8 cellular contexts compared by ENCODE assay signal in genomic region chrX:39149761-39150160, GRCh38.
DNase-seq lines count a peak whose midpoint lies in the region; ATAC-seq, FAIRE-seq and TF ChIP-seq lines count a peak whose summit lies in the region.
"Had no signal": no experiment of that assay in that cellular context is flagged by ENCODE, and none has a peak within 500 bp of the region (broad histone marks: within the 10 kb centered on the region; RNA-seq: fewer than 3 reads in every experiment).

No MANE protein-coding gene starts in this region.

- TF ChIP-seq POLR2A in GM12891 (IDR thresholded peaks at IDR 0.05; ENCODE audit: low read depth, low read length), result no peak

- no peak for DNase-seq in GM12891 (ENCODE audit: insufficient read length, low spot score)
- DNase-seq in NCI-H2081 (lab: John Stamatoyannopoulos, UW), result peak; percentile 58 to 84
- DNase-seq in activated CD4-positive, alpha-beta T cell treated with anti-CD3 and anti-CD28 coated beads, Interleukin-2, amount 10 ng/mL, durations not matched to agents 24 days and 14 days, result peak; percentile 85
- peak; percentile 18 to 42 (median 41) for DNase-seq in effector memory CD8-positive, alpha-beta T cell
- DNase-seq in midbrain (lab: John Stamatoyannopoulos, UW), result peak; percentile 72
- peak; percentile 8 to 61 (median 40) for DNase-seq in stimulated activated naive CD4-positive, alpha-beta T cell (lab: John Stamatoyannopoulos, UW)

- intact Hi-C loops in activated CD4-positive, alpha-beta T cell treated with anti-CD3 and anti-CD28 coated beads, Interleukin-2, amount 10 ng/mL, durations not matched to agents 24 days and 14 days (cut with micrococcal nuclease), result loop anchor here (1.0 to 5.0 kb wide), 2 partner anchors 382 to 395 kb away; no protein-coding TSS in a partner anchor

- no peaks in the 10 kb centered on the region for H3K27me3 Mint-ChIP-seq in activated CD4-positive, alpha-beta T cell treated with anti-CD3 and anti-CD28 coated beads, Interleukin-2, amount 10 ng/mL, durations not matched to agents 24 days and 14 days
- peaks cover 0 to 7% of the 10 kb centered on the region in 2 donors for H3K27me3 Mint-ChIP-seq in effector memory CD8-positive, alpha-beta T cell
- H3K27me3 Mint-ChIP-seq: dendritic cell treated with granulocyte-macrophage colony-stimulating factor and Interleukin-4, amounts not matched to agents 40 ng/mL and 50 ng/mL, for 4 days had no signal

- H3K9me3 Mint-ChIP-seq in activated CD4-positive, alpha-beta T cell treated with anti-CD3 and anti-CD28 coated beads, Interleukin-2, amount 10 ng/mL, durations not matched to agents 24 days and 14 days, result no peaks in the 10 kb centered on the region
- no peaks in the 10 kb centered on the region for H3K9me3 Mint-ChIP-seq in effector memory CD8-positive, alpha-beta T cell
- H3K9me3 Mint-ChIP-seq: dendritic cell treated with granulocyte-macrophage colony-stimulating factor and Interleukin-4, amounts not matched to agents 40 ng/mL and 50 ng/mL, for 4 days had no signal

- H3K36me3 Mint-ChIP-seq in activated CD4-positive, alpha-beta T cell treated with anti-CD3 and anti-CD28 coated beads, Interleukin-2, amount 10 ng/mL, durations not matched to agents 24 days and 14 days (ENCODE audit: low read depth), result no peaks in the 10 kb centered on the region
- no peaks in the 10 kb centered on the region for H3K36me3 Mint-ChIP-seq in effector memory CD8-positive, alpha-beta T cell (ENCODE audit: insufficient read depth)

- peak; percentile 79 for FAIRE-seq in GM12891 (lab: Jason Lieb, UNC)

- H3K4me3 Mint-ChIP-seq in activated CD4-positive, alpha-beta T cell treated with anti-CD3 and anti-CD28 coated beads, Interleukin-2, amount 10 ng/mL, durations not matched to agents 24 days and 14 days, result no peak overlapping the region
- H3K4me3 Mint-ChIP-seq in effector memory CD8-positive, alpha-beta T cell, result no peak overlapping the region
- H3K4me3 Mint-ChIP-seq: dendritic cell treated with granulocyte-macrophage colony-stimulating factor and Interleukin-4, amounts not matched to agents 40 ng/mL and 50 ng/mL, for 4 days had no signal

- peaks cover 2% of the 10 kb centered on the region for H3K4me1 Mint-ChIP-seq in activated CD4-positive, alpha-beta T cell treated with anti-CD3 and anti-CD28 coated beads, Interleukin-2, amount 10 ng/mL, durations not matched to agents 24 days and 14 days
- H3K4me1 Mint-ChIP-seq in effector memory CD8-positive, alpha-beta T cell (ENCODE audit: low read depth in 2 of 2), result no peaks in the 10 kb centered on the region

- ATAC-seq in effector memory CD8-positive, alpha-beta T cell (replicated peaks), result no peak
- ATAC-seq in HG03565 (IDR thresholded peaks at IDR 0.05; ENCODE audit: unreplicated experiment), result no peak

- no peak overlapping the region for H3K27ac Mint-ChIP-seq in activated CD4-positive, alpha-beta T cell treated with anti-CD3 and anti-CD28 coated beads, Interleukin-2, amount 10 ng/mL, durations not matched to agents 24 days and 14 days
- no peak overlapping the region for H3K27ac Mint-ChIP-seq in effector memory CD8-positive, alpha-beta T cell
- H3K27ac Mint-ChIP-seq: dendritic cell treated with granulocyte-macrophage colony-stimulating factor and Interleukin-4, amounts not matched to agents 40 ng/mL and 50 ng/mL, for 4 days had no signal

TF ChIP-seq in GM12891, 5 proteins besides CTCF, POLR2A, EP300 and RAD21:
- TF ChIP-seq SPI1 (IDR thresholded peaks at IDR 0.05; ENCODE audit: low read depth, low read length) (no peak), PAX5 (IDR thresholded peaks at IDR 0.05; ENCODE audit: insufficient read depth, low read length, severe bottlenecking) (no peak), POU2F2 (IDR thresholded peaks at IDR 0.05; ENCODE audit: low read depth, low read length) (no peak), POLR2AphosphoS5 (IDR thresholded peaks at IDR 0.05; ENCODE audit: low read depth, low read length) (no peak)
